8 cellular contexts compared by ENCODE assay signal in genomic region chr19:1173845-1174809, GRCh38. TPM values are rescaled to one million over a fixed set of nuclear protein-coding genes. Genes with fewer than 3 reads are reported as not detected.
DNase-seq lines count a peak whose midpoint lies in the region; ATAC-seq and TF ChIP-seq lines count a peak whose summit lies in the region.

SBNO2 (minus strand) TSS chr19:1174268; CDS start chr19:1154276, 19,992 bp downstream.

- POLR2A ChIA-PET in activated CD4-positive, alpha-beta T cell treated with anti-CD3 and anti-CD28 coated beads for 36 hours (lab: Charles Lee), result no interaction called here

- no peak for TF ChIP-seq CTCF in GM06990 (IDR thresholded peaks at IDR 0.05; ENCODE audit: insufficient read depth, low read length, poor library complexity, severe bottlenecking)

- H3K4me3 ChIP-seq in GM06990 (replicated peaks; ENCODE audit: low read depth, low read length), result peak within 1 kb of the TSS; percentile 93

- CTCF ChIA-PET in activated CD4-positive, alpha-beta T cell treated with anti-CD3 and anti-CD28 coated beads for 36 hours (lab: Charles Lee), result interaction anchor here (0.8 to 0.9 kb wide), 2 partner anchors 71 to 210 kb away, joined by 3 read pairs; no protein-coding TSS in a partner anchor

- peak; percentile 91 for DNase-seq in GM06990 (ENCODE audit: extremely low read depth, insufficient read length)
- DNase-seq in NCI-H345 treated with DMSO at 0.1 percent for 48 hours (lab: John Stamatoyannopoulos, UW; ENCODE audit: unreplicated experiment), result peak; percentile 31
- peak; percentile 96 for DNase-seq in activated CD4-positive, alpha-beta T cell treated with anti-CD3 and anti-CD28 coated beads for 36 hours
- DNase-seq in cerebellum (ENCODE audit: low spot score), result peak; percentile 94
- peak; percentile 55 for DNase-seq in kidney glomerular epithelial cell (lab: John Stamatoyannopoulos, UW)
- DNase-seq in stimulated activated CD4-positive, alpha-beta T cell treated with anti-CD3 and anti-CD28 coated beads, Interleukin-15, amount 100 ng/mL, for 48 hours (ENCODE audit: low read depth in 2 of 2), result peak; percentile 89 to 90

- peak within 1 kb of the TSS; percentile 92 for H3K27ac Mint-ChIP-seq in activated CD4-positive, alpha-beta T cell treated with anti-CD3 and anti-CD28 coated beads for 36 hours

- peaks cover 8% of the 10 kb centered on the region for H3K36me3 Mint-ChIP-seq in activated CD4-positive, alpha-beta T cell treated with anti-CD3 and anti-CD28 coated beads for 36 hours (ENCODE audit: low read depth)

- H3K27me3 ChIP-seq in GM06990 (replicated peaks; ENCODE audit: control insufficient read depth, insufficient read depth, low read length), result no peaks in the 10 kb centered on the region

- ATAC-seq in HG03097 (IDR thresholded peaks at IDR 0.05; ENCODE audit: low FRiP score, unreplicated experiment), result peak; percentile 49
- ATAC-seq in activated CD4-positive, alpha-beta T cell treated with anti-CD3 and anti-CD28 coated beads for 36 hours, result peak; percentile 93
- no peak for ATAC-seq in HG03571 (IDR thresholded peaks at IDR 0.05; ENCODE audit: unreplicated experiment)

- peaks cover 34% of the 10 kb centered on the region for H3K4me1 Mint-ChIP-seq in activated CD4-positive, alpha-beta T cell treated with anti-CD3 and anti-CD28 coated beads for 36 hours

- H3K4me3 Mint-ChIP-seq in activated CD4-positive, alpha-beta T cell treated with anti-CD3 and anti-CD28 coated beads for 36 hours, result peak within 1 kb of the TSS; percentile 89

- H3K27me3 Mint-ChIP-seq in activated CD4-positive, alpha-beta T cell treated with anti-CD3 and anti-CD28 coated beads for 36 hours, result no peaks in the 10 kb centered on the region

- intact Hi-C loops in activated CD4-positive, alpha-beta T cell treated with anti-CD3 and anti-CD28 coated beads for 36 hours (cut with DNase I, micrococcal nuclease), result loop anchor here (1.0 to 5.0 kb wide), 6 partner anchors 31 to 512 kb away; partner anchors contain the start of genes ATP5F1D (in 1 of the 2), RNF126 (in 1 of the 2), RNU6-2 (in 1 of the 2) and STK11 (in 1 of the 2)

- H3K36me3 ChIP-seq in GM06990 (ENCODE audit: control insufficient read depth, insufficient read depth, low read length), result peaks cover 1% of the 10 kb centered on the region

- H3K9me3 Mint-ChIP-seq in activated CD4-positive, alpha-beta T cell treated with anti-CD3 and anti-CD28 coated beads for 36 hours (ENCODE audit: low read depth), result no peaks in the 10 kb centered on the region

RNA-seq across cellular contexts. Expression of gene SBNO2, which starts in this region (rescaled TPM):
- total RNA-seq in activated CD4-positive, alpha-beta T cell treated with anti-CD3 and anti-CD28 coated beads for 36 hours, result 100 to 1,000 TPM; 108 to 113 TPM
- 6.5 TPM for total RNA-seq in cerebellum

Comparison
In these comparisons a context has a peak if more than half of its experiments do, and no peak if none do; other contexts are left out.
1. RNA of gene SBNO2 (total RNA-seq): 108 to 113 TPM in activated CD4-positive, alpha-beta T cell treated with anti-CD3 and anti-CD28 coated beads for 36 hours; 6.5 TPM in cerebellum (single experiment); every median in the first group is over 10 times any median in the second.
2. DNase-seq: peak in every context shown above with its lines; median percentile 96 in activated CD4-positive, alpha-beta T cell treated with anti-CD3 and anti-CD28 coated beads for 36 hours; 94 in cerebellum; 91 in GM06990; 90 in stimulated activated CD4-positive, alpha-beta T cell treated with anti-CD3 and anti-CD28 coated beads, Interleukin-15, amount 100 ng/mL, for 48 hours; 55 in kidney glomerular epithelial cell; 31 in NCI-H345 treated with DMSO at 0.1 percent for 48 hours.